29 cellular contexts compared by ENCODE assay signal in the genomic region with DNA sequence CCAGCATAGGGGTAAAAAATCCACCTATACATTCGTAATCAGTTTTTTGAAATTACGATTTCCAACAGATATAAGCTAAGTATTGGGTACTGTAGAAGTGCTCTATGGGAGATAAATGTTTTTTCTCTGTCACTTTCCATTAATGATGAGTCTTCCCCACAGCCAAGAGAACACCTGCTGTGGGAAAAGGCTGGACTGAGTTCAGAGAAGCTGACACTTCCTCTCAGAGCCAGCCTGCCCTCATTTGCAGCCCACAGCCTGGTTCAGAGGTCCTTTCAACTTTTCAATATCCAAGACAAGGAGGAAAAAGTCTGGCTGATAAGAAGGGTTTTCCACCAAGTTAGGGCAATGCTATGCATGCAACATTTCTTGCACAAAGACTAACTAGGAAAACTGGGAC.
"Had no signal": no experiment of that assay in that cellular context is flagged by ENCODE, and none has a peak within 500 bp of the region (broad histone marks: within the 10 kb centered on the region; RNA-seq: fewer than 3 reads in every experiment).

No MANE protein-coding gene starts in this region.

- H3K4me3 ChIP-seq: right lobe of liver, skin epidermis, thyroid gland, upper lobe of left lung had no signal

- H3K27ac ChIP-seq: right lobe of liver, skin epidermis, thyroid gland, upper lobe of left lung had no signal

- H3K4me1 ChIP-seq: right lobe of liver, thyroid gland, upper lobe of left lung had no signal

- H3K9me3 ChIP-seq: right lobe of liver, thyroid gland, upper lobe of left lung had no signal

- ATAC-seq: activated CD8-positive, alpha-beta T cell treated with anti-CD3 and anti-CD28 coated beads for 36 hours; activated naive CD8-positive, alpha-beta T cell treated with anti-CD3 and anti-CD28 coated beads, Interleukin-2, amount 50 U/mL, for 24 hours; activated T-cell treated with anti-CD3 and anti-CD28 coated beads, Interleukin-2, amount 50 U/mL, for 4 hours; activated T-helper 17 cell treated with anti-CD3 and anti-CD28 coated beads, Interleukin-2, amount 50 U/mL, for 72 hours; esophagus mucosa; left cardiac atrium; left ventricle myocardium superior; right lobe of liver; stimulated activated effector memory CD8-positive, alpha-beta T cell treated with anti-CD3 and anti-CD28 coated beads, Interleukin-12 subunit alpha, Interleukin-12 subunit beta, amount 100 ng/mL, for 72 hours had no signal

- H3K27ac Mint-ChIP-seq: activated B cell treated with CpG ODN at 0.5 μM for 24 hours; activated CD8-positive, alpha-beta T cell treated with anti-CD3 and anti-CD28 coated beads for 36 hours; activated naive CD4-positive, alpha-beta T cell treated with anti-CD3 and anti-CD28 coated beads, Interleukin-2, amount 50 U/mL, for 24 hours; activated naive CD8-positive, alpha-beta T cell treated with anti-CD3 and anti-CD28 coated beads, Interleukin-2, amount 50 U/mL, for 24 hours; activated T-helper 17 cell treated with anti-CD3 and anti-CD28 coated beads, Interleukin-2, amount 50 U/mL, for 72 hours; dendritic cell treated with granulocyte-macrophage colony-stimulating factor and Interleukin-4, amounts not matched to agents 40 ng/mL and 50 ng/mL, for 4 days; endodermal cell; stimulated activated effector memory CD8-positive, alpha-beta T cell treated with anti-CD3 and anti-CD28 coated beads, Interleukin-12 subunit alpha, Interleukin-12 subunit beta, amount 100 ng/mL, for 72 hours; stimulated activated naive CD8-positive, alpha-beta T cell treated with anti-CD3 and anti-CD28 coated beads, Interleukin-15, Interleukin-2, amounts not matched to agents 100 ng/mL and 50 ng/mL, for 24 hours; T-helper 1 cell treated with Interleukin-12 subunit alpha and Interleukin-12 subunit beta and Interleukin-4 antibody, amounts not matched to agents 30 μg/mL and 1 μg/mL, for 36 hours had no signal

- H3K4me3 Mint-ChIP-seq: activated B cell treated with CpG ODN at 0.5 μM for 24 hours; activated CD8-positive, alpha-beta T cell treated with anti-CD3 and anti-CD28 coated beads for 36 hours; activated naive CD4-positive, alpha-beta T cell treated with anti-CD3 and anti-CD28 coated beads, Interleukin-2, amount 50 U/mL, for 24 hours; activated naive CD8-positive, alpha-beta T cell treated with anti-CD3 and anti-CD28 coated beads, Interleukin-2, amount 50 U/mL, for 24 hours; activated T-cell treated with anti-CD3 and anti-CD28 coated beads, Interleukin-2, amount 50 U/mL, for 4 hours; activated T-helper 17 cell treated with anti-CD3 and anti-CD28 coated beads, Interleukin-2, amount 50 U/mL, for 72 hours; dendritic cell treated with granulocyte-macrophage colony-stimulating factor and Interleukin-4, amounts not matched to agents 40 ng/mL and 50 ng/mL, for 4 days; endodermal cell; neural crest cell; stimulated activated effector memory CD8-positive, alpha-beta T cell treated with anti-CD3 and anti-CD28 coated beads, Interleukin-12 subunit alpha, Interleukin-12 subunit beta, amount 100 ng/mL, for 72 hours; stimulated activated naive CD8-positive, alpha-beta T cell treated with anti-CD3 and anti-CD28 coated beads, Interleukin-15, Interleukin-2, amounts not matched to agents 100 ng/mL and 50 ng/mL, for 24 hours; T-helper 1 cell treated with Interleukin-12 subunit alpha and Interleukin-12 subunit beta and Interleukin-4 antibody, amounts not matched to agents 30 μg/mL and 1 μg/mL, for 36 hours had no signal

- DNase-seq: activated B cell treated with CpG ODN at 0.5 μM for 24 hours; activated CD4-positive, alpha-beta T cell treated with anti-CD3 and anti-CD28 coated beads, Interleukin-2, amount 50 U/mL, for 1 hour; activated CD8-positive, alpha-beta T cell treated with anti-CD3 and anti-CD28 coated beads for 36 hours; activated naive CD8-positive, alpha-beta T cell treated with anti-CD3 and anti-CD28 coated beads, Interleukin-2, amount 50 U/mL, for 24 hours; activated T-cell treated with anti-CD3 and anti-CD28 coated beads, Interleukin-2, amount 50 U/mL, for 4 hours; amygdala; endodermal cell; foreskin fibroblast; head of caudate nucleus; hippocampal formation; left cardiac atrium; left ventricle myocardium superior; naive B cell; posterior cingulate gyrus; right lobe of liver; stimulated activated CD4-positive, alpha-beta T cell treated with anti-CD3 and anti-CD28 coated beads, Interleukin-12 subunit alpha, Interleukin-12 subunit beta, amount 100 ng/mL, for 4 hours; stimulated activated CD4-positive, alpha-beta T cell treated with anti-CD3 and anti-CD28 coated beads, Interleukin-4, amount 100 ng/mL, for 1 hour; T-helper 9 cell; thyroid gland; upper lobe of left lung had no signal

- H3K27me3 ChIP-seq: right lobe of liver, thyroid gland, upper lobe of left lung had no signal

- H3K4me1 Mint-ChIP-seq: activated B cell treated with CpG ODN at 0.5 μM for 24 hours; activated naive CD4-positive, alpha-beta T cell treated with anti-CD3 and anti-CD28 coated beads, Interleukin-2, amount 50 U/mL, for 24 hours; activated naive CD8-positive, alpha-beta T cell treated with anti-CD3 and anti-CD28 coated beads, Interleukin-2, amount 50 U/mL, for 24 hours; naive B cell; stimulated activated effector memory CD8-positive, alpha-beta T cell treated with anti-CD3 and anti-CD28 coated beads, Interleukin-12 subunit alpha, Interleukin-12 subunit beta, amount 100 ng/mL, for 72 hours had no signal

- H3K27me3 Mint-ChIP-seq: activated B cell treated with CpG ODN at 0.5 μM for 24 hours; activated CD8-positive, alpha-beta T cell treated with anti-CD3 and anti-CD28 coated beads for 36 hours; activated naive CD4-positive, alpha-beta T cell treated with anti-CD3 and anti-CD28 coated beads, Interleukin-2, amount 50 U/mL, for 24 hours; activated naive CD8-positive, alpha-beta T cell treated with anti-CD3 and anti-CD28 coated beads, Interleukin-2, amount 50 U/mL, for 24 hours; activated T-helper 17 cell treated with anti-CD3 and anti-CD28 coated beads, Interleukin-2, amount 50 U/mL, for 72 hours; dendritic cell treated with granulocyte-macrophage colony-stimulating factor and Interleukin-4, amounts not matched to agents 40 ng/mL and 50 ng/mL, for 4 days; naive B cell; stimulated activated naive CD8-positive, alpha-beta T cell treated with anti-CD3 and anti-CD28 coated beads, Interleukin-15, Interleukin-2, amounts not matched to agents 100 ng/mL and 50 ng/mL, for 24 hours had no signal
